In genomic region chr5:9924614-9925013, GRCh38 we compare ENCODE assay signal across 8 cellular contexts.
DNase-seq lines count a peak whose midpoint lies in the region; TF ChIP-seq lines count a peak whose summit lies in the region.

No MANE protein-coding gene starts in this region.

- H3K4me3 ChIP-seq in BJ (ENCODE audit: low read depth, low read length): no peak overlapping the region
- H3K4me3 ChIP-seq in GM23248: no peak overlapping the region
- no peak overlapping the region for H3K4me3 ChIP-seq in fibroblast of mammary gland (ENCODE audit: control insufficient read depth, low read depth, low read length)
- no peak overlapping the region for H3K4me3 ChIP-seq in OCI-LY7 (ENCODE audit: low read depth, low read length, poor library complexity, severe bottlenecking)

- BruUV-seq in OCI-LY7 (replicated peaks; lab: Mats Ljungman, UMichigan): no TSS peak

- no peak overlapping the region for H2AFZ ChIP-seq in GM23248
- no peak overlapping the region for H2AFZ ChIP-seq in OCI-LY7 (ENCODE audit: low read length)

- no peak overlapping the region for H3K27ac Mint-ChIP-seq in activated T-helper 1 cell treated with anti-CD3 and anti-CD28 coated beads, Interleukin-12 subunit alpha, Interleukin-12 subunit beta, Interleukin-2, Interleukin-4 antibody, amounts not matched to agents 30 ng/mL and 10 ng/mL and 1 ng/mL, durations not matched to agents 14 hours and 24 hours and 36 hours

- DNase-seq in BJ (ENCODE audit: low read depth): peak; percentile 86
- peak; percentile 96 for DNase-seq in GM23248
- peak; percentile 86 for DNase-seq in MV-4-11 (lab: John Stamatoyannopoulos, UW)
- peak; percentile 88 for DNase-seq in fibroblast of mammary gland (ENCODE audit: low read depth)
- DNase-seq in UCSD-AML1 (lab: John Stamatoyannopoulos, UW; ENCODE audit: unreplicated experiment): no peak
- DNase-seq in OCI-LY7 (ENCODE audit: low spot score): no peak
- DNase-seq in posterior vena cava (ENCODE audit: low spot score): no peak
- no peak for DNase-seq in activated T-helper 1 cell treated with anti-CD3 and anti-CD28 coated beads, Interleukin-12 subunit alpha, Interleukin-12 subunit beta, Interleukin-2, Interleukin-4 antibody, amounts not matched to agents 30 ng/mL and 10 ng/mL and 1 ng/mL, durations not matched to agents 14 hours and 24 hours and 36 hours (ENCODE audit: low spot score)

- H3K9me3 ChIP-seq in GM23248 (ENCODE audit: low read depth) (no peaks in the 10 kb centered on the region), OCI-LY7 (ENCODE audit: low read length) (peaks cover 9% of the 10 kb centered on the region; the same call in 1 of the 2 replicates)

- H3K27ac ChIP-seq in GM23248 (peak overlapping the region; percentile 70), OCI-LY7 (ENCODE audit: low read depth, low read length, poor library complexity, severe bottlenecking) (no peak overlapping the region)

- H3K4me1 ChIP-seq in GM23248 (ENCODE audit: insufficient read depth): peaks cover 28% of the 10 kb centered on the region
- H3K4me1 ChIP-seq in OCI-LY7 (ENCODE audit: insufficient read depth, low read length, poor library complexity, severe bottlenecking): no peaks in the 10 kb centered on the region

- H3K36me3 Mint-ChIP-seq in activated T-helper 1 cell treated with anti-CD3 and anti-CD28 coated beads, Interleukin-12 subunit alpha, Interleukin-12 subunit beta, Interleukin-2, Interleukin-4 antibody, amounts not matched to agents 30 ng/mL and 10 ng/mL and 1 ng/mL, durations not matched to agents 14 hours and 24 hours and 36 hours (ENCODE audit: low read depth): no peaks in the 10 kb centered on the region

- peaks cover 18% of the 10 kb centered on the region for H3K9me3 Mint-ChIP-seq in activated T-helper 1 cell treated with anti-CD3 and anti-CD28 coated beads, Interleukin-12 subunit alpha, Interleukin-12 subunit beta, Interleukin-2, Interleukin-4 antibody, amounts not matched to agents 30 ng/mL and 10 ng/mL and 1 ng/mL, durations not matched to agents 14 hours and 24 hours and 36 hours

- CTCF ChIA-PET in BJ (lab: Yijun Ruan, JAX) (no interaction called here), OCI-LY7 (lab: Charles Lee; ENCODE audit: unreplicated experiment) (no interaction called here)

- no peaks in the 10 kb centered on the region for H4K20me1 ChIP-seq in GM23248 (ENCODE audit: insufficient read depth)
- no peaks in the 10 kb centered on the region for H4K20me1 ChIP-seq in OCI-LY7 (ENCODE audit: insufficient read depth, low read length)

- H3K4me2 ChIP-seq in GM23248 (ENCODE audit: unreplicated experiment): peak overlapping the region; percentile 2
- H3K4me2 ChIP-seq in OCI-LY7 (ENCODE audit: low read length): no peak overlapping the region

- in situ Hi-C loops in GM23248 (cut with MboI): no loop called here

- TF ChIP-seq CTCF in BJ (IDR thresholded peaks at IDR 0.05; ENCODE audit: insufficient read depth, low read depth, low read length) (no peak), fibroblast of mammary gland (conservative IDR thresholded peaks at IDR 0.05; ENCODE audit: control insufficient read depth, insufficient read depth, low read depth, low read length) (no peak), OCI-LY7 (conservative IDR thresholded peaks at IDR 0.05; ENCODE audit: low read length) (no peak)

- peaks cover 34% of the 10 kb centered on the region for H3F3A ChIP-seq in GM23248 (ENCODE audit: insufficient read depth)

- POLR2A ChIA-PET in BJ (lab: Charles Lee): interaction anchor here (0.6 kb wide), 1 partner anchor 1284 kb away, joined by 3 read pairs; no protein-coding TSS in a partner anchor
- POLR2A ChIA-PET in OCI-LY7 (lab: Charles Lee): no interaction called here

- no peaks in the 10 kb centered on the region for H3K4me1 Mint-ChIP-seq in activated T-helper 1 cell treated with anti-CD3 and anti-CD28 coated beads, Interleukin-12 subunit alpha, Interleukin-12 subunit beta, Interleukin-2, Interleukin-4 antibody, amounts not matched to agents 30 ng/mL and 10 ng/mL and 1 ng/mL, durations not matched to agents 14 hours and 24 hours and 36 hours (ENCODE audit: low read depth)

- no peaks in the 10 kb centered on the region for H3K27me3 Mint-ChIP-seq in activated T-helper 1 cell treated with anti-CD3 and anti-CD28 coated beads, Interleukin-12 subunit alpha, Interleukin-12 subunit beta, Interleukin-2, Interleukin-4 antibody, amounts not matched to agents 30 ng/mL and 10 ng/mL and 1 ng/mL, durations not matched to agents 14 hours and 24 hours and 36 hours (ENCODE audit: insufficient read depth)

- H3K4me3 Mint-ChIP-seq in activated T-helper 1 cell treated with anti-CD3 and anti-CD28 coated beads, Interleukin-12 subunit alpha, Interleukin-12 subunit beta, Interleukin-2, Interleukin-4 antibody, amounts not matched to agents 30 ng/mL and 10 ng/mL and 1 ng/mL, durations not matched to agents 14 hours and 24 hours and 36 hours: no peak overlapping the region

- WGBS in GM23248 (ENCODE audit: low coverage in 1 of 2, low lambda C conversion rate in 2 of 2, missing lambda C conversion rate in 2 of 2), 2 experiments: 0 to 2% methylated on average over 2 of the region's 2 CpGs

- no peaks in the 10 kb centered on the region for H3K36me3 ChIP-seq in BJ (ENCODE audit: control insufficient read depth, insufficient read depth, low read length)
- H3K36me3 ChIP-seq in GM23248 (ENCODE audit: low read depth): no peaks in the 10 kb centered on the region
- H3K36me3 ChIP-seq in OCI-LY7 (ENCODE audit: insufficient read depth, low read length): no peaks in the 10 kb centered on the region

- intact Hi-C loops in OCI-LY7 (cut with micrococcal nuclease; ENCODE audit: unreplicated experiment): no loop called here
- intact Hi-C loops in posterior vena cava (cut with DNase I): no loop called here
- intact Hi-C loops in activated T-helper 1 cell treated with anti-CD3 and anti-CD28 coated beads, Interleukin-12 subunit alpha, Interleukin-12 subunit beta, Interleukin-2, Interleukin-4 antibody, amounts not matched to agents 30 ng/mL and 10 ng/mL and 1 ng/mL, durations not matched to agents 14 hours and 24 hours and 36 hours (cut with micrococcal nuclease): no loop called here

- no peaks in the 10 kb centered on the region for H3K79me2 ChIP-seq in GM23248 (ENCODE audit: insufficient read depth)
- H3K79me2 ChIP-seq in OCI-LY7 (ENCODE audit: insufficient read depth, low read depth, low read length): no peaks in the 10 kb centered on the region

- H3K9me2 ChIP-seq in GM23248 (ENCODE audit: insufficient read depth) (no peaks in the 10 kb centered on the region), OCI-LY7 (ENCODE audit: insufficient read depth, low read length) (no peaks in the 10 kb centered on the region)

- H3K27me3 ChIP-seq in BJ (ENCODE audit: control insufficient read depth, insufficient read depth, low read length): no peaks in the 10 kb centered on the region
- no peaks in the 10 kb centered on the region for H3K27me3 ChIP-seq in GM23248 (replicated peaks; ENCODE audit: insufficient read depth)

- 0 out of 2 replicates have a peak overlapping the region, but pooled peaks have one; percentile 29 for H3K9ac ChIP-seq in GM23248

Comparison
In these comparisons a context has a peak if more than half of its experiments do, and no peak if none do; other contexts are left out.
1. DNase-seq: peak in BJ (single experiment), GM23248 (single experiment), MV-4-11 (single experiment) and fibroblast of mammary gland (single experiment); none in UCSD-AML1 (single experiment), OCI-LY7 (single experiment), posterior vena cava (single experiment) and activated T-helper 1 cell treated with anti-CD3 and anti-CD28 coated beads, Interleukin-12 subunit alpha, Interleukin-12 subunit beta, Interleukin-2, Interleukin-4 antibody, amounts not matched to agents 30 ng/mL and 10 ng/mL and 1 ng/mL, durations not matched to agents 14 hours and 24 hours and 36 hours (single experiment).